In genomic region chr3:108953700-108954099, GRCh38 we compare ENCODE assay signal across 32 cellular contexts. TPM values are rescaled to one million over a fixed set of nuclear protein-coding genes. Genes with fewer than 3 reads are reported as not detected.
"Had no signal": no experiment of that assay in that cellular context is flagged by ENCODE, and none has a peak within 500 bp of the region (broad histone marks: within the 10 kb centered on the region; RNA-seq: fewer than 3 reads in every experiment).

Gene GUCA1C, minus strand, starts transcription at chr3:108953879. Its CDS starts 117 bp downstream, at chr3:108953762.

- H3K27me3 ChIP-seq: brain microvascular endothelial cell, Peyer's patch, SJSA1 had no signal

- H3K36me3 Mint-ChIP-seq: activated naive CD8-positive, alpha-beta T cell had no signal

- H3K9me3 Mint-ChIP-seq: activated CD4-positive, alpha-beta memory T cell treated with anti-CD3 and anti-CD28 coated beads, Interleukin-2, amount 10 ng/mL, durations not matched to agents 7 days and 5 days; activated CD4-positive, alpha-beta T cell treated with anti-CD3 and anti-CD28 coated beads, Interleukin-2, amount 10 ng/mL, durations not matched to agents 7 days and 5 days; activated naive CD4-positive, alpha-beta T cell treated with anti-CD3 and anti-CD28 coated beads for 36 hours; activated T-helper 17 cell treated with anti-CD3 and anti-CD28 coated beads, Interleukin-2, amount 50 U/mL, for 72 hours had no signal

- DNase-seq: activated CD4-positive, alpha-beta memory T cell treated with anti-CD3 and anti-CD28 coated beads, Interleukin-2, amount 10 ng/mL, durations not matched to agents 7 days and 5 days; activated CD4-positive, alpha-beta T cell treated with anti-CD3 and anti-CD28 coated beads, Interleukin-2, amount 10 ng/mL, durations not matched to agents 7 days and 5 days; activated CD4-positive, CD25-positive, alpha-beta regulatory T cell; activated gamma-delta T cell; activated naive CD4-positive, alpha-beta T cell treated with anti-CD3 and anti-CD28 coated beads for 36 hours; activated T-cell treated with anti-CD3 and anti-CD28 coated beads for 4 hours; activated T-cell treated with anti-CD3 and anti-CD28 coated beads, Interleukin-2, amount 50 U/mL, for 48 hours; amygdala; brain microvascular endothelial cell; KG1; NCI-H1092; NCI-H1417; NCI-H1930; NCI-H2171; NCI-H2227 treated with DMSO at 0.1 percent for 48 hours; NCI-H446 treated with DMSO at 0.1 percent for 48 hours; NCI-H524 treated with DMSO at 0.1 percent for 48 hours; NCI-H774; NK-92 treated with Interleukin-12 subunit alpha and Interleukin-12 subunit beta, amount 100 ng/mL, for 24 hours; OCI-M1; Peyer's patch; SHP77; T-helper 17 cell; T-helper 9 cell had no signal

- H3K4me3 Mint-ChIP-seq: activated CD4-positive, alpha-beta memory T cell treated with anti-CD3 and anti-CD28 coated beads, Interleukin-2, amount 10 ng/mL, durations not matched to agents 7 days and 5 days; activated CD4-positive, alpha-beta T cell treated with anti-CD3 and anti-CD28 coated beads, Interleukin-2, amount 10 ng/mL, durations not matched to agents 7 days and 5 days; activated naive CD4-positive, alpha-beta T cell treated with anti-CD3 and anti-CD28 coated beads for 36 hours; activated naive CD8-positive, alpha-beta T cell; activated T-helper 17 cell treated with anti-CD3 and anti-CD28 coated beads, Interleukin-2, amount 50 U/mL, for 72 hours; T-helper 17 cell had no signal

- H3K27ac ChIP-seq: brain microvascular endothelial cell, Peyer's patch, RWPE1, SJSA1 had no signal

- H3K4me1 Mint-ChIP-seq: activated CD4-positive, alpha-beta memory T cell treated with anti-CD3 and anti-CD28 coated beads, Interleukin-2, amount 10 ng/mL, durations not matched to agents 7 days and 5 days; activated CD4-positive, alpha-beta T cell treated with anti-CD3 and anti-CD28 coated beads, Interleukin-2, amount 10 ng/mL, durations not matched to agents 7 days and 5 days; activated T-helper 17 cell treated with anti-CD3 and anti-CD28 coated beads, Interleukin-2, amount 50 U/mL, for 72 hours; T-helper 17 cell had no signal

- ATAC-seq: activated T-helper 17 cell treated with anti-CD3 and anti-CD28 coated beads, Interleukin-2, amount 50 U/mL, for 72 hours; T-helper 17 cell had no signal

- H3K4me1 ChIP-seq: Peyer's patch, SJSA1 had no signal

- H3K27ac Mint-ChIP-seq: activated CD4-positive, alpha-beta memory T cell treated with anti-CD3 and anti-CD28 coated beads, Interleukin-2, amount 10 ng/mL, durations not matched to agents 7 days and 5 days; activated CD4-positive, alpha-beta T cell treated with anti-CD3 and anti-CD28 coated beads, Interleukin-2, amount 10 ng/mL, durations not matched to agents 7 days and 5 days; activated naive CD4-positive, alpha-beta T cell treated with anti-CD3 and anti-CD28 coated beads for 36 hours; activated naive CD8-positive, alpha-beta T cell; activated T-helper 17 cell treated with anti-CD3 and anti-CD28 coated beads, Interleukin-2, amount 50 U/mL, for 72 hours; T-helper 17 cell had no signal

- FAIRE-seq: astrocyte had no signal

RNA-seq across cellular contexts. Expression of gene GUCA1C, which starts in this region (rescaled TPM):
- total RNA-seq: activated CD4-positive, alpha-beta memory T cell treated with anti-CD3 and anti-CD28 coated beads, Interleukin-2, amount 10 ng/mL, durations not matched to agents 7 days and 5 days; activated CD4-positive, alpha-beta T cell treated with anti-CD3 and anti-CD28 coated beads, Interleukin-2, amount 10 ng/mL, durations not matched to agents 7 days and 5 days; activated CD8-positive, alpha-beta memory T cell treated with anti-CD3 and anti-CD28 coated beads for 36 hours; activated naive CD4-positive, alpha-beta T cell treated with anti-CD3 and anti-CD28 coated beads for 36 hours; activated T-helper 17 cell treated with anti-CD3 and anti-CD28 coated beads, Interleukin-2, amount 50 U/mL, for 72 hours; astrocyte; LHCN-M2; M059J; Peyer's patch; SJSA1; T-helper 17 cell had no signal
